ENCODE assay signal across 1 cellular context in genomic region chr16:85554791-85555548, GRCh38.
TF ChIP-seq lines count a peak whose summit lies in the region.

No MANE protein-coding gene starts in this region.

TF ChIP-seq in HepG2, 621 proteins besides CTCF, POLR2A, EP300 and RAD21 (continued from another document and continues in another):
- TF ChIP-seq ZNF646 (CRISPR knock-in tag; IDR thresholded peaks at IDR 0.05) (no peak), ZSCAN25 (CRISPR knock-in tag; IDR thresholded peaks at IDR 0.05) (0 out of 2 replicates have a peak, but pooled peaks have one; percentile 27), CENPX (CRISPR knock-in tag; IDR thresholded peaks at IDR 0.05) (no peak), PRPF4 (IDR thresholded peaks at IDR 0.05; ENCODE audit: low read depth, low read length, poor library complexity, severe bottlenecking) (peak; percentile 80), ZNF850 (CRISPR knock-in tag; conservative IDR thresholded peaks at IDR 0.05) (no peak), NR3C1 (CRISPR knock-in tag; IDR thresholded peaks at IDR 0.05) (no peak), TAF1 (CRISPR knock-in tag; IDR thresholded peaks at IDR 0.05) (peak; percentile 36; the same call in 1 of the 2 replicates), ETV5 (CRISPR knock-in tag; IDR thresholded peaks at IDR 0.05; ENCODE audit: borderline replicate concordance) (no peak), ZXDC (CRISPR knock-in tag; IDR thresholded peaks at IDR 0.05) (no peak), ZNF530 (CRISPR knock-in tag; IDR thresholded peaks at IDR 0.05; ENCODE audit: low read depth) (no peak), TSC22D2 (CRISPR knock-in tag; IDR thresholded peaks at IDR 0.05; ENCODE audit: borderline replicate concordance) (no peak), JUN (CRISPR knock-in tag; IDR thresholded peaks at IDR 0.05) (no peak), ZNF883 (CRISPR knock-in tag; IDR thresholded peaks at IDR 0.05; ENCODE audit: not compliant biosample characterization) (no peak), TRAFD1 (CRISPR knock-in tag; IDR thresholded peaks at IDR 0.05; ENCODE audit: borderline replicate concordance) (no peak), SMC3 (IDR thresholded peaks at IDR 0.05; ENCODE audit: low read length) (no peak), ZNF800 (CRISPR knock-in tag; IDR thresholded peaks at IDR 0.05) (0 out of 2 replicates have a peak, but pooled peaks have one; percentile 12), AKNA (CRISPR knock-in tag; IDR thresholded peaks at IDR 0.05; ENCODE audit: borderline replicate concordance) (no peak), WIZ (CRISPR knock-in tag; IDR thresholded peaks at IDR 0.05) (no peak), ZMYM2 (CRISPR knock-in tag; IDR thresholded peaks at IDR 0.05) (no peak), ZNF441 (CRISPR knock-in tag; IDR thresholded peaks at IDR 0.05; ENCODE audit: borderline replicate concordance) (no peak; the same call in 1 of the 2 replicates), PLRG1 (conservative IDR thresholded peaks at IDR 0.05) (no peak), HES4 (CRISPR knock-in tag; IDR thresholded peaks at IDR 0.05; ENCODE audit: borderline replicate concordance) (peak; percentile 47; the same call in 1 of the 2 replicates), BRCA1 (CRISPR knock-in tag; IDR thresholded peaks at IDR 0.05) (no peak), RBAK (CRISPR knock-in tag; IDR thresholded peaks at IDR 0.05) (no peak), ZNF788 (CRISPR knock-in tag; IDR thresholded peaks at IDR 0.05; ENCODE audit: borderline replicate concordance) (no peak), HOXA3 (CRISPR knock-in tag; IDR thresholded peaks at IDR 0.05) (no peak), BCLAF1 (IDR thresholded peaks at IDR 0.05) (no peak), SKI (IDR thresholded peaks at IDR 0.05; ENCODE audit: partially characterized antibody) (no peak), ZNF615 (CRISPR knock-in tag; IDR thresholded peaks at IDR 0.05; ENCODE audit: borderline replicate concordance) (no peak), GATAD1 (CRISPR knock-in tag; IDR thresholded peaks at IDR 0.05) (0 out of 2 replicates have a peak, but pooled peaks have one; percentile 20), MTF2 (CRISPR knock-in tag; IDR thresholded peaks at IDR 0.05; ENCODE audit: borderline replicate concordance) (0 out of 2 replicates have a peak, but pooled peaks have one; percentile 13), NFE2L2 (IDR thresholded peaks at IDR 0.05; ENCODE audit: low read length) (no peak), PHB2 (IDR thresholded peaks at IDR 0.05; ENCODE audit: partially characterized antibody) (no peak), HNF1B (CRISPR knock-in tag; IDR thresholded peaks at IDR 0.05) (peak; percentile 24; the same call in 1 of the 2 replicates), ZFP90 (CRISPR knock-in tag; IDR thresholded peaks at IDR 0.05; ENCODE audit: borderline replicate concordance) (no peak), NR0B2 (CRISPR knock-in tag; IDR thresholded peaks at IDR 0.05) (no peak), DNMT3B (CRISPR knock-in tag; conservative IDR thresholded peaks at IDR 0.05) (no peak)
